In genomic region chrX:48523682-48524081, GRCh38 we compare ENCODE assay signal across 15 cellular contexts. TPM values are rescaled to one million over a fixed set of nuclear protein-coding genes. Genes with fewer than 3 reads are reported as not detected.
DNase-seq lines count a peak whose midpoint lies in the region; ATAC-seq, FAIRE-seq and TF ChIP-seq lines count a peak whose summit lies in the region.
"Had no signal": no experiment of that assay in that cellular context is flagged by ENCODE, and none has a peak within 500 bp of the region (broad histone marks: within the 10 kb centered on the region; RNA-seq: fewer than 3 reads in every experiment).

No MANE protein-coding gene starts in this region.

- peak overlapping the region; percentile 29 to 89 (median 64) for H3K4me3 Mint-ChIP-seq in CD8-positive, alpha-beta memory T cell
- H3K4me3 Mint-ChIP-seq in T-helper 17 cell, result peak overlapping the region; percentile 74

- H3K4me2 ChIP-seq in endothelial cell of umbilical vein (ENCODE audit: insufficient read depth, low read length), result no peak overlapping the region

- POLR2A ChIA-PET in A673 (lab: Charles Lee; ENCODE audit: low non-redundant PET), result no interaction called here
- POLR2A ChIA-PET in CD8-positive, alpha-beta memory T cell (lab: Charles Lee), result no interaction called here
- POLR2A ChIA-PET in endothelial cell of umbilical vein (lab: Charles Lee), result no interaction called here

- H3K4me1 ChIP-seq in A673 (ENCODE audit: insufficient read depth, low read length, poor library complexity, severe bottlenecking) (no peaks in the 10 kb centered on the region), endothelial cell of umbilical vein (ENCODE audit: control insufficient read depth, extremely low read depth, insufficient read depth, low read length) (peaks cover 2% of the 10 kb centered on the region), spleen (peaks cover 0 to 28% (median 14%) of the 10 kb centered on the region in 6 donors)
- peaks cover 17% of the 10 kb centered on the region for H3K4me1 ChIP-seq in CD8-positive, alpha-beta memory T cell (ENCODE audit: insufficient read depth, low read length)

- peak overlapping the region in 3 of 8 donors; percentile 60 to 82 (median 78) for H3K27ac Mint-ChIP-seq in CD8-positive, alpha-beta memory T cell
- no peak overlapping the region for H3K27ac Mint-ChIP-seq in T-helper 17 cell

- H3K36me3 Mint-ChIP-seq in CD8-positive, alpha-beta memory T cell, result peaks cover 4 to 42% (median 5%) of the 10 kb centered on the region in 3 donors
- H3K36me3 Mint-ChIP-seq in T-helper 17 cell (ENCODE audit: low read depth), result peaks cover 6% of the 10 kb centered on the region

- no peaks in the 10 kb centered on the region for H4K20me1 ChIP-seq in endothelial cell of umbilical vein (replicated peaks; ENCODE audit: control insufficient read depth, extremely low read depth, insufficient read depth, low read length)

- 74 to 88% (median 86%) methylated on average over 8 to 12 of the region's 12 CpGs for WGBS in spleen, 5 donors

- H3K4me1 Mint-ChIP-seq in CD8-positive, alpha-beta memory T cell, result peaks cover 18 to 41% (median 28%) of the 10 kb centered on the region in 3 donors
- peaks cover 14% of the 10 kb centered on the region for H3K4me1 Mint-ChIP-seq in T-helper 17 cell

- H3K27ac ChIP-seq in A673 (ENCODE audit: low read depth, low read length, poor library complexity, severe bottlenecking) (no peak overlapping the region), endothelial cell of umbilical vein (ENCODE audit: insufficient read depth, low read depth, low read length) (no peak overlapping the region), spleen (no peak overlapping the region)
- no peak overlapping the region for H3K27ac ChIP-seq in CD8-positive, alpha-beta memory T cell (ENCODE audit: low read depth, low read length)
- H3K27ac ChIP-seq: cardiac muscle cell, VCaP had no signal

- H2AFZ ChIP-seq in endothelial cell of umbilical vein (ENCODE audit: low read depth, low read length), result no peak overlapping the region

- H3K4me3 ChIP-seq in A673 (ENCODE audit: low read depth, low read length, poor library complexity, severe bottlenecking) (no peak overlapping the region), endothelial cell of umbilical vein (replicated peaks in 1 of 3; ENCODE audit: insufficient read depth in 1 of 3, low read depth in 1 of 3, low read length in 3 of 3) (no peak overlapping the region), spleen (no peak overlapping the region)
- no peak overlapping the region for H3K4me3 ChIP-seq in CD8-positive, alpha-beta memory T cell (ENCODE audit: low read length)
- H3K4me3 ChIP-seq: cardiac muscle cell had no signal

- dilution Hi-C loops in endothelial cell of umbilical vein (cut with MboI; ENCODE audit: extremely low pct_ligation_motif_present, low sequenced_read_pairs), result no loop called here

- H3K27me3 ChIP-seq in A673 (replicated peaks; ENCODE audit: insufficient read depth, low read depth, low read length, poor library complexity) (no peaks in the 10 kb centered on the region), endothelial cell of umbilical vein (ENCODE audit: control insufficient read depth in 2 of 2, insufficient read depth in 2 of 2, low read length in 2 of 2) (no peaks in the 10 kb centered on the region), spleen (replicated peaks in 1 of 7) (no peaks in the 10 kb centered on the region)
- H3K27me3 ChIP-seq in CD8-positive, alpha-beta memory T cell (ENCODE audit: insufficient read depth, low read length, poor library complexity, severe bottlenecking), result no peaks in the 10 kb centered on the region
- H3K27me3 ChIP-seq: BE2C, cardiac muscle cell had no signal

- H3K9me3 Mint-ChIP-seq in CD8-positive, alpha-beta memory T cell, result no peaks in the 10 kb centered on the region

- DNase-seq in A673 (ENCODE audit: low spot score) (no peak), T-helper 17 cell (no peak), endothelial cell of umbilical vein (ENCODE audit: low read depth, low spot score) (no peak), putamen (ENCODE audit: low spot score) (no peak), spleen (no peak), HTR-8/SVneo (ENCODE audit: insufficient read length, low spot score) (no peak), retina (no peak)
- DNase-seq in CD8-positive, alpha-beta memory T cell, result no peak
- DNase-seq: BE2C, kidney glomerular epithelial cell, NCI-H1694, NCI-H69, SHP77 had no signal

- H3K27me3 Mint-ChIP-seq in CD8-positive, alpha-beta memory T cell, result peaks cover 0 to 2% of the 10 kb centered on the region in 2 donors
- no peaks in the 10 kb centered on the region for H3K27me3 Mint-ChIP-seq in T-helper 17 cell

- BruUV-seq in A673 (replicated peaks; lab: Mats Ljungman, UMichigan), result TSS peak; percentile 26
- BruUV-seq in endothelial cell of umbilical vein (replicated peaks; lab: Mats Ljungman, UMichigan), result TSS peak; percentile 4

- CTCF ChIA-PET in A673 (lab: Charles Lee) (no interaction called here), endothelial cell of umbilical vein (lab: Charles Lee) (no interaction called here)
- CTCF ChIA-PET in CD8-positive, alpha-beta memory T cell (lab: Charles Lee), result no interaction called here

- no peak for ATAC-seq in T-helper 17 cell

- peaks cover 13% of the 10 kb centered on the region for H3K79me2 ChIP-seq in endothelial cell of umbilical vein (ENCODE audit: control insufficient read depth, insufficient read depth, low read length)

- no peak for FAIRE-seq in endothelial cell of umbilical vein (lab: Jason Lieb, UNC)
- no peak for FAIRE-seq in HTR-8/SVneo (lab: Jason Lieb, UNC)

- no peak overlapping the region for H3K9ac ChIP-seq in endothelial cell of umbilical vein (replicated peaks; ENCODE audit: extremely low read depth, insufficient read depth, low read length)

- TF ChIP-seq CTCF in A673 (conservative IDR thresholded peaks at IDR 0.05; ENCODE audit: low read depth, low read length), result no peak
- no peak for TF ChIP-seq CTCF in endothelial cell of umbilical vein (IDR thresholded peaks at IDR 0.05; ENCODE audit: extremely low read depth in 1 of 2, insufficient read depth in 1 of 2, low read depth in 1 of 2, low read length in 2 of 2)
- no peak for TF ChIP-seq CTCF in spleen (IDR thresholded peaks at IDR 0.05 in 8 of 11, conservative IDR thresholded peaks at IDR 0.05 in 3 of 11)

- H3K36me3 ChIP-seq in A673 (ENCODE audit: insufficient read depth, low read length, poor library complexity, severe bottlenecking) (peaks cover 30% of the 10 kb centered on the region), endothelial cell of umbilical vein (ENCODE audit: control insufficient read depth in 2 of 2, extremely low read depth in 1 of 2, insufficient read depth in 2 of 2, low read length in 2 of 2) (peaks cover 0 to 2% of the 10 kb centered on the region in 2 experiments), spleen (peaks cover 0 to 41% (median 8%) of the 10 kb centered on the region in 6 donors)
- peaks cover 6% of the 10 kb centered on the region for H3K36me3 ChIP-seq in CD8-positive, alpha-beta memory T cell (ENCODE audit: insufficient read depth, low read length)
- H3K36me3 ChIP-seq: cardiac muscle cell had no signal

- H3K9me1 ChIP-seq in endothelial cell of umbilical vein (replicated peaks; ENCODE audit: control insufficient read depth, extremely low read depth, insufficient read depth, low read length), result no peaks in the 10 kb centered on the region

- H3K9me3 ChIP-seq in A673 (ENCODE audit: low read depth, low read length, poor library complexity, severe bottlenecking) (no peaks in the 10 kb centered on the region), T-helper 17 cell (ENCODE audit: control insufficient read depth, low read length, poor library complexity, severe bottlenecking) (no peaks in the 10 kb centered on the region), endothelial cell of umbilical vein (replicated peaks; ENCODE audit: control insufficient read depth, insufficient read depth, low read length) (no peaks in the 10 kb centered on the region), spleen (no peaks in the 10 kb centered on the region)
- no peaks in the 10 kb centered on the region for H3K9me3 ChIP-seq in CD8-positive, alpha-beta memory T cell (ENCODE audit: low read length)
- H3K9me3 ChIP-seq: BE2C had no signal

- no peak for TF ChIP-seq POLR2A in endothelial cell of umbilical vein (IDR thresholded peaks at IDR 0.05; ENCODE audit: low read depth, low read length)
- TF ChIP-seq POLR2A in spleen (IDR thresholded peaks at IDR 0.05), result no peak

- intact Hi-C loops in A673 (cut with micrococcal nuclease; ENCODE audit: unreplicated experiment) (no loop called here), endothelial cell of umbilical vein (cut with micrococcal nuclease) (loop anchor here (5.0 kb wide), 2 partner anchors 46 to 69 kb away; partner anchors contain the start of gene FTSJ1), spleen (cut with DNase I; ENCODE audit: low total_unique reads) (no loop called here)

RNA-seq across cellular contexts. Expression of gene EBP, which starts 2.1 kb away (rescaled TPM):
- total RNA-seq in A673 (2021), result 152 and 155 TPM in 2 replicates
- total RNA-seq in CD8-positive, alpha-beta memory T cell, result 100 to 1,000 TPM; 150 to 153 TPM
- polyA plus RNA-seq in CD8-positive, alpha-beta memory T cell, result 109 TPM
- total RNA-seq in T-helper 17 cell, result 10 to 100 TPM; 43.9 to 53.6 TPM
- 102 and 114 TPM in 2 replicates for total RNA-seq in endothelial cell of umbilical vein
- polyA plus RNA-seq in endothelial cell of umbilical vein, result 178 and 183 TPM in 2 replicates
- 102 and 113 TPM in 2 replicates for polyA plus RNA-seq in endothelial cell of umbilical vein (2011; cell fraction: cytosol; rRNA removed)
- polyA plus RNA-seq in endothelial cell of umbilical vein (2011; cell fraction: nucleus; rRNA removed), result 62.3 and 69.1 TPM in 2 replicates
- polyA plus RNA-seq in endothelial cell of umbilical vein (2012), result 53.8 and 74.0 TPM in 2 replicates
- polyA minus RNA-seq in endothelial cell of umbilical vein, result 154 and 168 TPM in 2 replicates
- polyA minus RNA-seq in endothelial cell of umbilical vein (2011; cell fraction: cytosol; rRNA and poly(A)+ RNA removed), result 292 TPM
- polyA minus RNA-seq in endothelial cell of umbilical vein (2011; cell fraction: nucleus; rRNA and poly(A)+ RNA removed), result 15.5 and 18.6 TPM in 2 replicates
- 10 to 100 TPM; 25.1 to 36.3 (median 32.0) TPM for total RNA-seq in spleen
- polyA plus RNA-seq in spleen, result 10 to 100 TPM; 46.4 to 62.3 (median 57.8) TPM

RNA-seq across cellular contexts. Expression of gene PORCN, which starts 14.9 kb away (rescaled TPM):
- total RNA-seq in A673 (2021), result 10.3 and 11.9 TPM in 2 replicates
- total RNA-seq in CD8-positive, alpha-beta memory T cell, result 10 to 100 TPM; 12.8 to 13.5 TPM
- 17.8 TPM for polyA plus RNA-seq in CD8-positive, alpha-beta memory T cell
- 10 to 100 TPM; 13.3 to 18.0 TPM for total RNA-seq in T-helper 17 cell
- total RNA-seq in endothelial cell of umbilical vein, result 7.6 and 12.0 TPM in 2 replicates
- 20.9 and 21.0 TPM in 2 replicates for polyA plus RNA-seq in endothelial cell of umbilical vein
- 11.6 and 13.7 TPM in 2 replicates for polyA plus RNA-seq in endothelial cell of umbilical vein (2011; cell fraction: cytosol; rRNA removed)
- 23.1 and 23.8 TPM in 2 replicates for polyA plus RNA-seq in endothelial cell of umbilical vein (2011; cell fraction: nucleus; rRNA removed)
- polyA plus RNA-seq in endothelial cell of umbilical vein (2012), result 8.5 and 10.6 TPM in 2 replicates
- polyA minus RNA-seq in endothelial cell of umbilical vein, result 15.3 and 19.9 TPM in 2 replicates
- 6.0 TPM for polyA minus RNA-seq in endothelial cell of umbilical vein (2011; cell fraction: cytosol; rRNA and poly(A)+ RNA removed)
- polyA minus RNA-seq in endothelial cell of umbilical vein (2011; cell fraction: nucleus; rRNA and poly(A)+ RNA removed), result 9.2 and 10.5 TPM in 2 replicates
- total RNA-seq in spleen, result 10 to 100 TPM in 5 of 7 donors, 1 to 10 TPM in 2; 9.8 to 20.8 (median 14.2) TPM
- polyA plus RNA-seq in spleen, result 1 to 10 TPM; 5.0 to 8.8 (median 7.3) TPM

RNA-seq across cellular contexts. Expression of gene TBC1D25, which starts 15.8 kb away (rescaled TPM):
- total RNA-seq in A673 (2021), result 10.8 and 15.0 TPM in 2 replicates
- 10 to 100 TPM; 14.0 to 15.2 TPM for total RNA-seq in CD8-positive, alpha-beta memory T cell
- 21.5 TPM for polyA plus RNA-seq in CD8-positive, alpha-beta memory T cell
- 10 to 100 TPM; 23.2 to 31.3 TPM for total RNA-seq in T-helper 17 cell
- total RNA-seq in endothelial cell of umbilical vein, result 14.4 and 16.3 TPM in 2 replicates
- polyA plus RNA-seq in endothelial cell of umbilical vein, result 16.0 and 18.3 TPM in 2 replicates
- 13.4 and 14.7 TPM in 2 replicates for polyA plus RNA-seq in endothelial cell of umbilical vein (2011; cell fraction: cytosol; rRNA removed)
- 16.8 and 20.6 TPM in 2 replicates for polyA plus RNA-seq in endothelial cell of umbilical vein (2011; cell fraction: nucleus; rRNA removed)
- polyA plus RNA-seq in endothelial cell of umbilical vein (2012), result 13.8 and 15.9 TPM in 2 replicates
- polyA minus RNA-seq in endothelial cell of umbilical vein, result 13.4 and 15.8 TPM in 2 replicates
- polyA minus RNA-seq in endothelial cell of umbilical vein (2011; cell fraction: cytosol; rRNA and poly(A)+ RNA removed), result 6.5 TPM
- 5.1 and 10.2 TPM in 2 replicates for polyA minus RNA-seq in endothelial cell of umbilical vein (2011; cell fraction: nucleus; rRNA and poly(A)+ RNA removed)
- total RNA-seq in spleen, result 10 to 100 TPM; 12.4 to 19.1 (median 16.2) TPM
- polyA plus RNA-seq in spleen, result 1 to 10 TPM; 4.0 to 8.3 (median 6.1) TPM

RNA-seq across cellular contexts. Expression of gene FTSJ1, which starts 47.7 kb away (rescaled TPM):
- total RNA-seq in A673 (2021) (58.3 and 61.3 TPM in 2 replicates), T-helper 17 cell (10 to 100 TPM; 59.9 to 70.1 TPM), endothelial cell of umbilical vein (52.9 and 59.9 TPM in 2 replicates), spleen (10 to 100 TPM; 27.1 to 58.6 (median 38.5) TPM)
- total RNA-seq in CD8-positive, alpha-beta memory T cell, result 100 to 1,000 TPM; 105 to 107 TPM
- 69.4 TPM for polyA plus RNA-seq in CD8-positive, alpha-beta memory T cell
- polyA plus RNA-seq in endothelial cell of umbilical vein (63.9 and 76.3 TPM in 2 replicates), spleen (10 to 100 TPM; 36.6 to 47.4 (median 41.0) TPM)
- polyA plus RNA-seq in endothelial cell of umbilical vein (2011; cell fraction: cytosol; rRNA removed), result 48.4 and 48.8 TPM in 2 replicates
- 71.9 and 81.7 TPM in 2 replicates for polyA plus RNA-seq in endothelial cell of umbilical vein (2011; cell fraction: nucleus; rRNA removed)
- 59.4 and 64.5 TPM in 2 replicates for polyA plus RNA-seq in endothelial cell of umbilical vein (2012)
- polyA minus RNA-seq in endothelial cell of umbilical vein, result 26.5 and 27.7 TPM in 2 replicates
- polyA minus RNA-seq in endothelial cell of umbilical vein (2011; cell fraction: cytosol; rRNA and poly(A)+ RNA removed), result 62.0 TPM
- 14.8 and 17.6 TPM in 2 replicates for polyA minus RNA-seq in endothelial cell of umbilical vein (2011; cell fraction: nucleus; rRNA and poly(A)+ RNA removed)

RNA-seq across cellular contexts. Expression of gene RBM3, which starts 50.6 kb away (rescaled TPM):
- total RNA-seq in A673 (2021) (259 and 260 TPM in 2 replicates), T-helper 17 cell (100 to 1,000 TPM; 319 to 380 TPM), endothelial cell of umbilical vein (477 and 485 TPM in 2 replicates), spleen (100 to 1,000 TPM; 155 to 361 (median 203) TPM)
- 100 to 1,000 TPM; 245 to 255 TPM for total RNA-seq in CD8-positive, alpha-beta memory T cell
- 272 TPM for polyA plus RNA-seq in CD8-positive, alpha-beta memory T cell
- polyA plus RNA-seq in endothelial cell of umbilical vein (223 and 313 TPM in 2 replicates), spleen (100 to 1,000 TPM; 162 to 224 (median 198) TPM)
- 303 and 312 TPM in 2 replicates for polyA plus RNA-seq in endothelial cell of umbilical vein (2011; cell fraction: cytosol; rRNA removed)
- 286 and 354 TPM in 2 replicates for polyA plus RNA-seq in endothelial cell of umbilical vein (2011; cell fraction: nucleus; rRNA removed)
- 410 and 537 TPM in 2 replicates for polyA plus RNA-seq in endothelial cell of umbilical vein (2012)
- 621 and 636 TPM in 2 replicates for polyA minus RNA-seq in endothelial cell of umbilical vein
- 58.7 TPM for polyA minus RNA-seq in endothelial cell of umbilical vein (2011; cell fraction: cytosol; rRNA and poly(A)+ RNA removed)
- 149 and 176 TPM in 2 replicates for polyA minus RNA-seq in endothelial cell of umbilical vein (2011; cell fraction: nucleus; rRNA and poly(A)+ RNA removed)
